ENCODE assay signal across 13 cellular contexts in genomic region chr10:104253106-104253505, GRCh38. TPM values are rescaled to one million over a fixed set of nuclear protein-coding genes. Genes with fewer than 3 reads are reported as not detected.
A peak's percentile ranks its signal among the peaks of the same experiment; 100 is the strongest.
DNase-seq lines count a peak whose midpoint lies in the region; ATAC-seq and TF ChIP-seq lines count a peak whose summit lies in the region.
"Had no signal": no experiment of that assay in that cellular context is flagged by ENCODE, and none has a peak within 500 bp of the region (broad histone marks: within the 10 kb centered on the region; RNA-seq: fewer than 3 reads in every experiment).

No MANE protein-coding gene starts in this region.

- peaks cover 40% of the 10 kb centered on the region for H3K79me2 ChIP-seq in DND-41 (ENCODE audit: insufficient read depth, low read length)

- H3K4me3 ChIP-seq in DND-41 (ENCODE audit: low read depth in 1 of 2, low read length in 2 of 2), result no peak overlapping the region
- H3K4me3 ChIP-seq: body of pancreas, skin epidermis had no signal

- peaks cover 7% of the 10 kb centered on the region; the same call in 1 of the 2 replicates for H4K20me1 ChIP-seq in DND-41 (ENCODE audit: insufficient read depth, low read length)

- DNase-seq in CD1c-positive myeloid dendritic cell (ENCODE audit: extremely low spot score) (peak; percentile 30), DND-41 (no peak), memory B cell (ENCODE audit: low spot score in 2 of 2) (no peak), inferior parietal cortex (ENCODE audit: extremely low spot score) (no peak), GOT3 (lab: John Stamatoyannopoulos, UW) (no peak)
- no peak for DNase-seq in activated T-helper 1 cell treated with anti-CD3 and anti-CD28 coated beads, Interleukin-12 subunit alpha, Interleukin-12 subunit beta, Interleukin-2, Interleukin-4 antibody, amounts not matched to agents 30 ng/mL and 10 ng/mL and 1 ng/mL, durations not matched to agents 14 hours and 24 hours and 36 hours (ENCODE audit: low spot score)
- DNase-seq: body of pancreas, hypothalamus, SIG-M5 had no signal

- no peaks in the 10 kb centered on the region for H3K9me3 ChIP-seq in DND-41 (ENCODE audit: insufficient read depth, low read length, severe bottlenecking)
- H3K9me3 ChIP-seq: body of pancreas had no signal

- H3K9ac ChIP-seq in DND-41 (ENCODE audit: low read depth, low read length), result no peak overlapping the region

- H3K4me2 ChIP-seq in DND-41 (ENCODE audit: insufficient read depth, low read length), result no peak overlapping the region

- peaks cover 11% of the 10 kb centered on the region for H3K27me3 Mint-ChIP-seq in activated T-helper 1 cell treated with anti-CD3 and anti-CD28 coated beads, Interleukin-12 subunit alpha, Interleukin-12 subunit beta, Interleukin-2, Interleukin-4 antibody, amounts not matched to agents 30 ng/mL and 10 ng/mL and 1 ng/mL, durations not matched to agents 14 hours and 24 hours and 36 hours (ENCODE audit: insufficient read depth)
- H3K27me3 Mint-ChIP-seq in memory B cell, result peaks cover 3% of the 10 kb centered on the region

- no peak overlapping the region for H3K27ac ChIP-seq in DND-41 (ENCODE audit: low read length)
- H3K27ac ChIP-seq: epithelial cell of prostate had no signal

- no peaks in the 10 kb centered on the region for H3K9me3 Mint-ChIP-seq in activated T-helper 1 cell treated with anti-CD3 and anti-CD28 coated beads, Interleukin-12 subunit alpha, Interleukin-12 subunit beta, Interleukin-2, Interleukin-4 antibody, amounts not matched to agents 30 ng/mL and 10 ng/mL and 1 ng/mL, durations not matched to agents 14 hours and 24 hours and 36 hours
- H3K9me3 Mint-ChIP-seq in memory B cell, result no peaks in the 10 kb centered on the region

- no peak for TF ChIP-seq CTCF in DND-41 (IDR thresholded peaks at IDR 0.05; ENCODE audit: borderline replicate concordance, extremely low read depth, low read length, poor library complexity, severe bottlenecking)

- H3K4me3 Mint-ChIP-seq in activated T-helper 1 cell treated with anti-CD3 and anti-CD28 coated beads, Interleukin-12 subunit alpha, Interleukin-12 subunit beta, Interleukin-2, Interleukin-4 antibody, amounts not matched to agents 30 ng/mL and 10 ng/mL and 1 ng/mL, durations not matched to agents 14 hours and 24 hours and 36 hours, result peak overlapping the region; percentile 96
- peak overlapping the region; percentile 22 for H3K4me3 Mint-ChIP-seq in memory B cell

- peaks cover 39% of the 10 kb centered on the region for H3K4me1 Mint-ChIP-seq in activated T-helper 1 cell treated with anti-CD3 and anti-CD28 coated beads, Interleukin-12 subunit alpha, Interleukin-12 subunit beta, Interleukin-2, Interleukin-4 antibody, amounts not matched to agents 30 ng/mL and 10 ng/mL and 1 ng/mL, durations not matched to agents 14 hours and 24 hours and 36 hours (ENCODE audit: low read depth)
- peaks cover 12% of the 10 kb centered on the region for H3K4me1 Mint-ChIP-seq in memory B cell

- peak overlapping the region; percentile 96 for H3K27ac Mint-ChIP-seq in activated T-helper 1 cell treated with anti-CD3 and anti-CD28 coated beads, Interleukin-12 subunit alpha, Interleukin-12 subunit beta, Interleukin-2, Interleukin-4 antibody, amounts not matched to agents 30 ng/mL and 10 ng/mL and 1 ng/mL, durations not matched to agents 14 hours and 24 hours and 36 hours
- no peak overlapping the region for H3K27ac Mint-ChIP-seq in memory B cell

- no peaks in the 10 kb centered on the region for H3K27me3 ChIP-seq in DND-41 (ENCODE audit: insufficient read depth, low read length, poor library complexity)
- H3K27me3 ChIP-seq: body of pancreas had no signal

- H3K4me1 ChIP-seq in DND-41 (ENCODE audit: insufficient read depth, low read length), result peaks cover 37% of the 10 kb centered on the region

- intact Hi-C loops in activated T-helper 1 cell treated with anti-CD3 and anti-CD28 coated beads, Interleukin-12 subunit alpha, Interleukin-12 subunit beta, Interleukin-2, Interleukin-4 antibody, amounts not matched to agents 30 ng/mL and 10 ng/mL and 1 ng/mL, durations not matched to agents 14 hours and 24 hours and 36 hours (cut with micrococcal nuclease), result no loop called here

- H2AFZ ChIP-seq in DND-41 (ENCODE audit: low read depth, low read length), result 0 out of 2 replicates have a peak overlapping the region, but pooled peaks have one; percentile 97

- ATAC-seq in DND-41 (ENCODE audit: insufficient read depth, low read depth) (no peak), memory B cell (ENCODE audit: low read depth) (no peak), GM21528 (IDR thresholded peaks at IDR 0.05; ENCODE audit: low FRiP score, unreplicated experiment) (no peak), GM21423 (IDR thresholded peaks at IDR 0.05; ENCODE audit: unreplicated experiment) (no peak)
- ATAC-seq: body of pancreas had no signal

- H3K36me3 ChIP-seq in DND-41 (ENCODE audit: insufficient read depth, low read length), result peaks cover 13% of the 10 kb centered on the region

- peaks cover 17% of the 10 kb centered on the region for H3K36me3 Mint-ChIP-seq in activated T-helper 1 cell treated with anti-CD3 and anti-CD28 coated beads, Interleukin-12 subunit alpha, Interleukin-12 subunit beta, Interleukin-2, Interleukin-4 antibody, amounts not matched to agents 30 ng/mL and 10 ng/mL and 1 ng/mL, durations not matched to agents 14 hours and 24 hours and 36 hours (ENCODE audit: low read depth)
- peaks cover 3% of the 10 kb centered on the region for H3K36me3 Mint-ChIP-seq in memory B cell

RNA-seq across cellular contexts. Expression of gene GSTO1, which starts 1.6 kb away (rescaled TPM):
- 125 TPM in 2 replicates for total RNA-seq in activated T-helper 1 cell treated with anti-CD3 and anti-CD28 coated beads, Interleukin-12 subunit alpha, Interleukin-12 subunit beta, Interleukin-2, Interleukin-4 antibody, amounts not matched to agents 30 ng/mL and 10 ng/mL and 1 ng/mL, durations not matched to agents 14 hours and 24 hours and 36 hours

RNA-seq across cellular contexts. Expression of gene GSTO2, which starts 15.9 kb away (rescaled TPM):
- total RNA-seq in activated T-helper 1 cell treated with anti-CD3 and anti-CD28 coated beads, Interleukin-12 subunit alpha, Interleukin-12 subunit beta, Interleukin-2, Interleukin-4 antibody, amounts not matched to agents 30 ng/mL and 10 ng/mL and 1 ng/mL, durations not matched to agents 14 hours and 24 hours and 36 hours, result 1.1 and 1.2 TPM in 2 replicates

RNA-seq across cellular contexts. Expression of gene CFAP43, which starts 20.9 kb away (rescaled TPM):
- total RNA-seq in activated T-helper 1 cell treated with anti-CD3 and anti-CD28 coated beads, Interleukin-12 subunit alpha, Interleukin-12 subunit beta, Interleukin-2, Interleukin-4 antibody, amounts not matched to agents 30 ng/mL and 10 ng/mL and 1 ng/mL, durations not matched to agents 14 hours and 24 hours and 36 hours, result not detected in 2 replicates
